ENCODE assay signal across 7 cellular contexts in genomic region chr21:34526618-34527290, GRCh38. TPM values are rescaled to one million over a fixed set of nuclear protein-coding genes. Genes with fewer than 3 reads are reported as not detected.
A peak's percentile ranks its signal among the peaks of the same experiment; 100 is the strongest.
DNase-seq lines count a peak whose midpoint lies in the region; ATAC-seq and TF ChIP-seq lines count a peak whose summit lies in the region.

No MANE protein-coding gene starts in this region.

- no CpG with 5 or more reads among the region's 10 CpGs for WGBS in neuronal stem cell (ENCODE audit: extremely low coverage in 2 of 2, insufficient read length in 2 of 2, insufficient replicate concordance in 1 of 2), 2 donors

- H3K27me3 ChIP-seq in foreskin keratinocyte (no peaks in the 10 kb centered on the region), neuronal stem cell (ENCODE audit: control insufficient read depth in 3 of 3, insufficient read depth in 3 of 3, low read depth in 1 of 3, low read length in 3 of 3) (no peaks in the 10 kb centered on the region)

- no peak overlapping the region for H4K91ac ChIP-seq in neuronal stem cell (ENCODE audit: low read depth, low read length, poor library complexity)

- no peak overlapping the region for H3K23ac ChIP-seq in neuronal stem cell (ENCODE audit: low read depth, low read length, poor library complexity)

- H3K27ac ChIP-seq in foreskin keratinocyte: peak overlapping the region; percentile 96
- peak overlapping the region; percentile 42 for H3K27ac ChIP-seq in neuronal stem cell (replicated peaks; ENCODE audit: low read length)

- no peak overlapping the region for H3K9ac ChIP-seq in neuronal stem cell (ENCODE audit: low read depth, low read length, poor library complexity)

- peaks cover 0 to under 1% of the 10 kb centered on the region in 2 donors for H3K36me3 ChIP-seq in neuronal stem cell (replicated peaks in 1 of 2; ENCODE audit: control insufficient read depth in 2 of 2, insufficient read depth in 2 of 2, low read length in 2 of 2)

- peak overlapping the region; percentile 74 for H2AFZ ChIP-seq in neuronal stem cell (ENCODE audit: low read length)

- H3K4me1 Mint-ChIP-seq in activated naive CD4-positive, alpha-beta T cell treated with anti-CD3 and anti-CD28 coated beads, Interleukin-2, amount 10 ng/mL, durations not matched to agents 7 days and 5 days: peaks cover 10% of the 10 kb centered on the region
- H3K4me1 Mint-ChIP-seq in type B pancreatic cell (ENCODE audit: unreplicated experiment): peaks cover 51% of the 10 kb centered on the region

- H3K14ac ChIP-seq in neuronal stem cell (ENCODE audit: low read length): no peak overlapping the region

- CTCF ChIA-PET in activated naive CD4-positive, alpha-beta T cell treated with anti-CD3 and anti-CD28 coated beads, Interleukin-2, amount 10 ng/mL, durations not matched to agents 7 days and 5 days (lab: Charles Lee): interaction anchor here (0.6 to 1.2 kb wide), 5 partner anchors 9 to 1402 kb away, joined by 3 to 6 read pairs (median 4); no protein-coding TSS in a partner anchor

- no peaks in the 10 kb centered on the region for H3K9me3 Mint-ChIP-seq in activated naive CD4-positive, alpha-beta T cell treated with anti-CD3 and anti-CD28 coated beads, Interleukin-2, amount 10 ng/mL, durations not matched to agents 7 days and 5 days
- no peaks in the 10 kb centered on the region for H3K9me3 Mint-ChIP-seq in type B pancreatic cell

- peaks cover 3% of the 10 kb centered on the region for H3K27me3 Mint-ChIP-seq in activated naive CD4-positive, alpha-beta T cell treated with anti-CD3 and anti-CD28 coated beads, Interleukin-2, amount 10 ng/mL, durations not matched to agents 7 days and 5 days
- H3K27me3 Mint-ChIP-seq in type B pancreatic cell: peaks cover 7% of the 10 kb centered on the region

- ATAC-seq in foreskin keratinocyte: peak; percentile 94
- no peak for ATAC-seq in HG03196 (IDR thresholded peaks at IDR 0.05; ENCODE audit: unreplicated experiment)

- H2BK15ac ChIP-seq in neuronal stem cell (ENCODE audit: low read length): no peak overlapping the region

- H3K4me1 ChIP-seq in foreskin keratinocyte (peaks cover 15% of the 10 kb centered on the region), neuronal stem cell (ENCODE audit: control insufficient read depth in 2 of 2, insufficient read depth in 1 of 2, low read depth in 1 of 2, low read length in 2 of 2) (peaks cover 10 to 15% of the 10 kb centered on the region in 2 donors)

- H3K36me3 Mint-ChIP-seq in activated naive CD4-positive, alpha-beta T cell treated with anti-CD3 and anti-CD28 coated beads, Interleukin-2, amount 10 ng/mL, durations not matched to agents 7 days and 5 days: no peaks in the 10 kb centered on the region
- H3K36me3 Mint-ChIP-seq in type B pancreatic cell: peaks cover 6% of the 10 kb centered on the region

- H3K27ac Mint-ChIP-seq in activated naive CD4-positive, alpha-beta T cell treated with anti-CD3 and anti-CD28 coated beads, Interleukin-2, amount 10 ng/mL, durations not matched to agents 7 days and 5 days: peak overlapping the region; percentile 62
- H3K27ac Mint-ChIP-seq in type B pancreatic cell: peak overlapping the region; percentile 95

- H3K9me3 ChIP-seq in neuronal stem cell (replicated peaks in 1 of 2; ENCODE audit: control insufficient read depth in 2 of 2, insufficient read depth in 1 of 2, low read depth in 1 of 2, low read length in 2 of 2): peaks cover 5 to 7% of the 10 kb centered on the region in 2 donors

- H3K4me3 Mint-ChIP-seq in activated naive CD4-positive, alpha-beta T cell treated with anti-CD3 and anti-CD28 coated beads, Interleukin-2, amount 10 ng/mL, durations not matched to agents 7 days and 5 days: peak overlapping the region; percentile 41
- H3K4me3 Mint-ChIP-seq in type B pancreatic cell: peak overlapping the region; percentile 80

- H2BK12ac ChIP-seq in neuronal stem cell (ENCODE audit: low read length): no peak overlapping the region

- H3K4ac ChIP-seq in neuronal stem cell (ENCODE audit: low read length): no peak overlapping the region

- TF ChIP-seq CTCF in GM13977 (IDR thresholded peaks at IDR 0.05; ENCODE audit: extremely low read depth, insufficient read depth, missing control alignments) (no peak), foreskin keratinocyte (conservative IDR thresholded peaks at IDR 0.05) (no peak), type B pancreatic cell (conservative IDR thresholded peaks at IDR 0.05) (no peak)

- H3K4me3 ChIP-seq in neuronal stem cell (ENCODE audit: low read length in 2 of 2): peak overlapping the region in 1 of 2 donors; percentile 41

- no peak overlapping the region for H2BK5ac ChIP-seq in neuronal stem cell (ENCODE audit: low read length)

- no peak overlapping the region for H2AK5ac ChIP-seq in neuronal stem cell (ENCODE audit: low read depth, low read length)

- no peak overlapping the region for H2BK120ac ChIP-seq in neuronal stem cell (ENCODE audit: low read depth, low read length)

- H4K8ac ChIP-seq in neuronal stem cell (ENCODE audit: low read depth, low read length): no peak overlapping the region

- H3K18ac ChIP-seq in neuronal stem cell (ENCODE audit: low read length): no peak overlapping the region

- in situ Hi-C loops in GM13977 (cut with MboI; ENCODE audit: low pct_unique_long_range_greater_than_20kb, low sequenced_read_pairs, unreplicated experiment): no loop called here

- no peak overlapping the region for H3K4me2 ChIP-seq in neuronal stem cell (ENCODE audit: insufficient read depth, low read length, poor library complexity, severe bottlenecking)

- DNase-seq in GM13977 (ENCODE audit: low spot score): peak; percentile 38
- peak; percentile 100 for DNase-seq in M059J (ENCODE audit: low read depth)
- no peak for DNase-seq in activated naive CD4-positive, alpha-beta T cell treated with anti-CD3 and anti-CD28 coated beads, Interleukin-2, amount 10 ng/mL, durations not matched to agents 7 days and 5 days
- DNase-seq in foreskin keratinocyte: peak; percentile 96 to 99
- peak; percentile 54 for DNase-seq in neuronal stem cell (ENCODE audit: low spot score)
- DNase-seq in type B pancreatic cell (ENCODE audit: extremely low spot score, unreplicated experiment): no peak

- no peaks in the 10 kb centered on the region for H3K79me1 ChIP-seq in neuronal stem cell (ENCODE audit: low read depth, low read length)

RNA-seq across cellular contexts. Expression of gene KCNE1, which starts 14.7 kb away (rescaled TPM):
- 0.32 TPM in 1 of 2 replicates, not detected in the other for total RNA-seq in M059J (2014; rRNA removed; shearing (Covaris generic))
- total RNA-seq in foreskin keratinocyte: 0.11 TPM in 1 of 2 replicates, not detected in the other
- 0.02 and 0.08 TPM in 2 replicates for polyA plus RNA-seq in foreskin keratinocyte
- polyA plus RNA-seq in neuronal stem cell (2013, experiment 1 of 2): 0.04 TPM
- polyA plus RNA-seq in neuronal stem cell (2013, experiment 2 of 2): 0.06 TPM
- 0.14 and 0.51 TPM in 2 replicates for total RNA-seq in type B pancreatic cell (ENCODE audit: low replicate concordance)

Comparison
In these comparisons a context has a peak if more than half of its experiments do, and no peak if none do; other contexts are left out.
1. DNase-seq: peak in GM13977 (single experiment), M059J (single experiment), foreskin keratinocyte (2 of 2) and neuronal stem cell (single experiment); none in activated naive CD4-positive, alpha-beta T cell treated with anti-CD3 and anti-CD28 coated beads, Interleukin-2, amount 10 ng/mL, durations not matched to agents 7 days and 5 days (single experiment) and type B pancreatic cell (single experiment).